In the genomic region with DNA sequence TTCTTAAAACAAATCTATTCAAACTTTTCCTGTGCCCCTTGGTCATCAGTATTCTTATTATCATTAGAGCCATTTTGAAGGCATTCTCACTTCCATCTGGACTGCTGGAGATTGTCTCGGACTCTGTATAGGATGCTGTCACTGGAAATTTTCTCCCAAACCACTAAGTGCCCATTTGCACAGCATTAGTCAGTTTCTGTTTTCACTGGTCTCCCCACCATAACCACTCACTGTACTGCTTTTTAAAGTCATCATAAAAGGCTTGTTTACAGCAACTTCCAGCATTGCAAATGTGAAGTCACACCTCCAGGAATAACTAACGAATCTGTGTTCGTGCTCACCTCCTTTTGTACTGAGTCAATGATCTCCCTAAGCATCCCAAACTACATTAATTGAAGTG, we compare ENCODE assay signal across 22 cellular contexts.
DNase-seq lines count a peak whose midpoint lies in the region; ATAC-seq and TF ChIP-seq lines count a peak whose summit lies in the region.
"Had no signal": no experiment of that assay in that cellular context is flagged by ENCODE, and none has a peak within 500 bp of the region (broad histone marks: within the 10 kb centered on the region; RNA-seq: fewer than 3 reads in every experiment).

No MANE protein-coding gene starts in this region.

- H3K27me3 Mint-ChIP-seq in T-helper 17 cell, result peaks cover 18% of the 10 kb centered on the region
- H3K27me3 Mint-ChIP-seq: IgD-negative memory B cell, T-cell had no signal

- H3K4me3 Mint-ChIP-seq in T-helper 17 cell, result no peak overlapping the region
- H3K4me3 Mint-ChIP-seq: CD14-positive monocyte, IgD-negative memory B cell, T-cell had no signal

- ATAC-seq in T-helper 17 cell (no peak), HG02623 (IDR thresholded peaks at IDR 0.05; ENCODE audit: unreplicated experiment) (no peak)
- ATAC-seq: SK-N-SH treated with all-trans-retinoic acid at 6 μM for 48 hours, T-cell had no signal

- H3K27ac Mint-ChIP-seq in T-helper 17 cell, result peak overlapping the region; percentile 63
- H3K27ac Mint-ChIP-seq: CD14-positive monocyte, IgD-negative memory B cell, T-cell had no signal

- H3K4me3 ChIP-seq in fibroblast of mammary gland (ENCODE audit: control insufficient read depth, low read depth, low read length), result no peak overlapping the region

- DNase-seq in H4 (ENCODE audit: low spot score) (peak; percentile 48), T-helper 17 cell (no peak), fibroblast of mammary gland (ENCODE audit: low read depth) (peak; percentile 20), HPDE6-E6E7 (ENCODE audit: extremely low spot score) (no peak), islet precursor cell (no peak), NCI-H345 treated with DMSO at 0.1 percent for 48 hours (lab: John Stamatoyannopoulos, UW; ENCODE audit: unreplicated experiment) (no peak)
- DNase-seq: AML-193, H7, Karpas-422, NCI-H1105 treated with DMSO at 0.1 percent for 48 hours, NCI-H1694, NCI-H2081 treated with DMSO at 0.1 percent for 48 hours, NCI-H510A treated with DMSO at 0.1 percent for 48 hours, NCI-H774, OCI-M1, RPMI8226, SIG-M5, T-cell had no signal

- H3K9me3 ChIP-seq in T-helper 17 cell (ENCODE audit: control insufficient read depth, low read length, poor library complexity, severe bottlenecking), result no peaks in the 10 kb centered on the region

- no peak for TF ChIP-seq CTCF in fibroblast of mammary gland (conservative IDR thresholded peaks at IDR 0.05; ENCODE audit: control insufficient read depth, insufficient read depth, low read depth, low read length)

- no peaks in the 10 kb centered on the region for H3K36me3 Mint-ChIP-seq in T-helper 17 cell (ENCODE audit: low read depth)
- H3K36me3 Mint-ChIP-seq: T-cell had no signal

- peaks cover 2% of the 10 kb centered on the region for H3K4me1 Mint-ChIP-seq in T-helper 17 cell

Comparison
In these comparisons a context has a peak if more than half of its experiments do, and no peak if none do; other contexts are left out.
1. DNase-seq: peak in H4 (single experiment) and fibroblast of mammary gland (single experiment); none in T-helper 17 cell (0 of 3), HPDE6-E6E7 (single experiment), islet precursor cell (single experiment) and NCI-H345 treated with DMSO at 0.1 percent for 48 hours (single experiment).